ENCODE assay signal across 8 cellular contexts in genomic region chr3:196528639-196529233, GRCh38. TPM values are rescaled to one million over a fixed set of nuclear protein-coding genes. Genes with fewer than 3 reads are reported as not detected.
DNase-seq lines count a peak whose midpoint lies in the region; ATAC-seq, FAIRE-seq and TF ChIP-seq lines count a peak whose summit lies in the region.

No MANE protein-coding gene starts in this region.

- 0 out of 2 replicates have a peak overlapping the region, but pooled peaks have one; percentile 3 for H3K4me3 ChIP-seq in LNCaP clone FGC (ENCODE audit: low read depth, low read length)
- H3K4me3 ChIP-seq in GM12878: peak overlapping the region; percentile 69
- peak overlapping the region; percentile 59 for H3K4me3 ChIP-seq in iPS-18a (ENCODE audit: low read length)

- RAD21 ChIA-PET in GM12878 (lab: Charles Lee; ENCODE audit: unreplicated experiment): interaction anchor here (1.0 to 2.0 kb wide), 2 partner anchors 81 to 164 kb away, joined by 3 to 4 read pairs; no protein-coding TSS in a partner anchor

- peak overlapping the region; percentile 71 for H3K9ac ChIP-seq in GM12878 (ENCODE audit: control insufficient read depth, insufficient read depth, low read length)
- peak overlapping the region; percentile 54 for H3K9ac ChIP-seq in iPS-18a (ENCODE audit: low read length)

- H3K9me3 ChIP-seq in GM12878 (replicated peaks; ENCODE audit: control insufficient read depth, insufficient read depth, low read length) (no peaks in the 10 kb centered on the region), iPS-18a (ENCODE audit: control insufficient read depth, low read depth, low read length) (no peaks in the 10 kb centered on the region)

- no peak for TF ChIP-seq EP300 in GM12878 (IDR thresholded peaks at IDR 0.05; ENCODE audit: borderline replicate concordance in 1 of 2, control insufficient read depth in 1 of 2, low read depth in 2 of 2, low read length in 2 of 2)

- H3K4me2 ChIP-seq in GM12878 (ENCODE audit: control insufficient read depth, insufficient read depth): peak overlapping the region; percentile 97

- POLR2A ChIA-PET in GM12878 (lab: Charles Lee): interaction anchor here (0.5 kb wide), 1 partner anchor 140 kb away, joined by 3 read pairs; no protein-coding TSS in a partner anchor

- peak; percentile 69 for ATAC-seq in GM21717 (IDR thresholded peaks at IDR 0.05; ENCODE audit: unreplicated experiment)
- ATAC-seq in GM12878: peak; percentile 96

- H3K4me3 Mint-ChIP-seq in T-helper 2 cell treated with Interferon-gamma antibody and Interleukin-4, amounts not matched to agents 5 μg/mL and 100 μg/mL, for 36 hours: peak overlapping the region; percentile 77

- peak; percentile 90 for DNase-seq in ELF-1 (ENCODE audit: low read depth, low spot score)
- no peak for DNase-seq in LNCaP clone FGC (ENCODE audit: low read depth)
- peak; percentile 88 for DNase-seq in T-helper 2 cell treated with Interferon-gamma antibody and Interleukin-4, amounts not matched to agents 5 μg/mL and 100 μg/mL, for 36 hours (ENCODE audit: low spot score)
- no peak for DNase-seq in GM12878 (ENCODE audit: low read depth, low spot score)
- peak; percentile 23 for DNase-seq in smooth muscle cell of the brain vasculature (ENCODE audit: low read depth, low spot score)
- no peak for DNase-seq in NCI-H2107 (lab: John Stamatoyannopoulos, UW)

- TF ChIP-seq CTCF in LNCaP clone FGC (IDR thresholded peaks at IDR 0.05; ENCODE audit: control insufficient read depth, extremely low read depth, insufficient read depth): peak; percentile 47
- TF ChIP-seq CTCF in GM12878 (IDR thresholded peaks at IDR 0.05 in 2 of 3, conservative IDR thresholded peaks at IDR 0.05 in 1 of 3; ENCODE audit: control insufficient read depth in 2 of 3, extremely low read depth in 1 of 3, insufficient read depth in 1 of 3, low read depth in 3 of 3, low read length in 3 of 3): peak; percentile 49 to 84 (median 53); a peak in 5 of 6 replicates

- WGBS in GM12878 (ENCODE audit: insufficient coverage, insufficient replicate concordance, low lambda C conversion rate, missing lambda C conversion rate): under 1% methylated on average over 46 of the region's 52 CpGs

- no peaks in the 10 kb centered on the region for H3K27me3 Mint-ChIP-seq in T-helper 2 cell treated with Interferon-gamma antibody and Interleukin-4, amounts not matched to agents 5 μg/mL and 100 μg/mL, for 36 hours (ENCODE audit: low read depth)

- peak; percentile 94 for TF ChIP-seq POLR2A in GM12878 (IDR thresholded peaks at IDR 0.05; ENCODE audit: low read depth, low read length)

- intact Hi-C loops in GM12878 (cut with micrococcal nuclease; ENCODE audit: unreplicated experiment): loop anchor here (2.0 kb wide), 1 partner anchor 156 kb away; no protein-coding TSS in a partner anchor

- peak overlapping the region; percentile 96 for H3K27ac ChIP-seq in GM12878 (ENCODE audit: control insufficient read depth, insufficient read depth)
- H3K27ac ChIP-seq in iPS-18a (ENCODE audit: low read length): no peak overlapping the region

- H3K27me3 ChIP-seq in GM12878 (replicated peaks in 1 of 2; ENCODE audit: control insufficient read depth in 2 of 2, insufficient read depth in 2 of 2, low read length in 1 of 2): no peaks in the 10 kb centered on the region
- H3K27me3 ChIP-seq in iPS-18a (ENCODE audit: control insufficient read depth, insufficient read depth, low read length): no peaks in the 10 kb centered on the region

- CTCF ChIA-PET in GM12878 (lab: Yijun Ruan, JAX): interaction anchor here (0.8 to 2.1 kb wide), 6 partner anchors 10 to 87 kb away, joined by 3 to 9 read pairs (median 4); no protein-coding TSS in a partner anchor

- in situ Hi-C loops in GM12878 (cut with MboI): no loop called here

- H3K4me1 ChIP-seq in GM12878 (ENCODE audit: control insufficient read depth, insufficient read depth, low read length): peaks cover 13% of the 10 kb centered on the region
- H3K4me1 ChIP-seq in iPS-18a (ENCODE audit: control insufficient read depth, low read depth, low read length): peaks cover 5% of the 10 kb centered on the region

- peak overlapping the region; percentile 93 for H3K27ac Mint-ChIP-seq in T-helper 2 cell treated with Interferon-gamma antibody and Interleukin-4, amounts not matched to agents 5 μg/mL and 100 μg/mL, for 36 hours

- H2AFZ ChIP-seq in GM12878 (ENCODE audit: control insufficient read depth, low read depth, low read length): peak overlapping the region; percentile 74

- H4K20me1 ChIP-seq in GM12878 (ENCODE audit: control insufficient read depth, insufficient read depth): no peaks in the 10 kb centered on the region

- FAIRE-seq in GM12878 (lab: Jason Lieb, UNC): no peak

- no peaks in the 10 kb centered on the region for H3K36me3 ChIP-seq in GM12878 (ENCODE audit: control insufficient read depth in 2 of 2, insufficient read depth in 2 of 2, low read length in 1 of 2)
- no peaks in the 10 kb centered on the region for H3K36me3 ChIP-seq in iPS-18a (ENCODE audit: control insufficient read depth, low read depth, low read length)

- no peaks in the 10 kb centered on the region for H3K79me2 ChIP-seq in GM12878 (ENCODE audit: control insufficient read depth, insufficient read depth, low read length)

- no TSS peak for BruUV-seq in GM12878 (replicated peaks; lab: Mats Ljungman, UMichigan)

- peak; percentile 48 for TF ChIP-seq RAD21 in GM12878 (IDR thresholded peaks at IDR 0.05; ENCODE audit: insufficient read depth, low read depth, low read length)

- peaks cover 7% of the 10 kb centered on the region for H3K36me3 Mint-ChIP-seq in T-helper 2 cell treated with Interferon-gamma antibody and Interleukin-4, amounts not matched to agents 5 μg/mL and 100 μg/mL, for 36 hours (ENCODE audit: low read depth)

- SMC1A ChIA-PET in GM12878 (lab: Charles Lee; ENCODE audit: uncharacterized antibody, unreplicated experiment): interaction anchor here (0.6 kb wide), 1 partner anchor 86 kb away, joined by 3 read pairs; no protein-coding TSS in a partner anchor

- H3K4me1 Mint-ChIP-seq in T-helper 2 cell treated with Interferon-gamma antibody and Interleukin-4, amounts not matched to agents 5 μg/mL and 100 μg/mL, for 36 hours (ENCODE audit: low read depth): peaks cover 16% of the 10 kb centered on the region

- peaks cover 7% of the 10 kb centered on the region for H3K9me3 Mint-ChIP-seq in T-helper 2 cell treated with Interferon-gamma antibody and Interleukin-4, amounts not matched to agents 5 μg/mL and 100 μg/mL, for 36 hours

RNA-seq across cellular contexts. Expression of gene SMCO1, which starts 13.6 kb away (rescaled TPM):
- not detected in 2 replicates for total RNA-seq in GM12878 (2013; cell fraction: nucleolus; rRNA removed)
- total RNA-seq in GM12878 (2014; rRNA removed) (not detected in 2 replicates), GM12878 (2014; rRNA removed; fragmentation: Illumina TruSeq; extraction: Trizol) (not detected in 2 replicates), GM12878 (2021) (not detected in 2 replicates)
- not detected for polyA plus RNA-seq in GM12878 (2011; ENCODE audit: low read depth)
- polyA plus RNA-seq in GM12878 (2011; rRNA removed) (not detected in 2 replicates), GM12878 (2014; fragmentation: Illumina TruSeq; extraction: Trizol) (not detected in 2 replicates), GM12878 (2014; fragmentation: Nextera tagmentation; extraction: Ambion mirVana) (under 1 TPM in 1 of 2 experiments, not detected in 1; 0.05 TPM), GM12878 (2014; rRNA removed) (not detected in 2 replicates), GM12878 (2016; fragmentation: Nextera tagmentation; extraction: Ambion mirVana) (not detected)
- polyA plus RNA-seq in GM12878 (2011; cell fraction: cytosol; rRNA removed): not detected in 2 replicates
- not detected in 2 replicates for polyA plus RNA-seq in GM12878 (2011; cell fraction: nucleus; rRNA removed)
- not detected in 2 replicates for polyA plus RNA-seq in GM12878 (2012)
- not detected in 2 replicates for polyA minus RNA-seq in GM12878 (2011; rRNA and poly(A)+ RNA removed)
- polyA minus RNA-seq in GM12878 (2011; cell fraction: cytosol; rRNA and poly(A)+ RNA removed): not detected in 2 replicates
- polyA minus RNA-seq in GM12878 (2011; cell fraction: nucleus; rRNA and poly(A)+ RNA removed): not detected in 2 replicates

RNA-seq across cellular contexts. Expression of gene RNF168, which starts 25.2 kb away (rescaled TPM):
- 143 and 148 TPM in 2 replicates for total RNA-seq in GM12878 (2013; cell fraction: nucleolus; rRNA removed)
- total RNA-seq in GM12878 (2014; rRNA removed) (28.5 and 32.1 TPM in 2 replicates), GM12878 (2014; rRNA removed; fragmentation: Illumina TruSeq; extraction: Trizol) (43.4 and 43.9 TPM in 2 replicates), GM12878 (2021) (47.5 and 47.7 TPM in 2 replicates)
- 31.2 TPM for polyA plus RNA-seq in GM12878 (2011; ENCODE audit: low read depth)
- polyA plus RNA-seq in GM12878 (2011; rRNA removed) (12.7 and 12.8 TPM in 2 replicates), GM12878 (2014; fragmentation: Illumina TruSeq; extraction: Trizol) (21.0 and 23.7 TPM in 2 replicates), GM12878 (2014; fragmentation: Nextera tagmentation; extraction: Ambion mirVana) (10 to 100 TPM; 17.5 to 18.4 TPM), GM12878 (2014; rRNA removed) (12.8 and 14.2 TPM in 2 replicates), GM12878 (2016; fragmentation: Nextera tagmentation; extraction: Ambion mirVana) (10 to 100 TPM; 37.0 to 46.9 TPM)
- polyA plus RNA-seq in GM12878 (2011; cell fraction: cytosol; rRNA removed): 11.6 and 14.8 TPM in 2 replicates
- polyA plus RNA-seq in GM12878 (2011; cell fraction: nucleus; rRNA removed): 10.8 and 13.5 TPM in 2 replicates
- polyA plus RNA-seq in GM12878 (2012): 32.3 and 35.3 TPM in 2 replicates
- polyA minus RNA-seq in GM12878 (2011; rRNA and poly(A)+ RNA removed): 59.8 and 71.2 TPM in 2 replicates
- 23.8 and 28.9 TPM in 2 replicates for polyA minus RNA-seq in GM12878 (2011; cell fraction: cytosol; rRNA and poly(A)+ RNA removed)
- polyA minus RNA-seq in GM12878 (2011; cell fraction: nucleus; rRNA and poly(A)+ RNA removed): 27.4 and 38.8 TPM in 2 replicates

RNA-seq across cellular contexts. Expression of gene WDR53, which starts 39.6 kb away (rescaled TPM):
- total RNA-seq in GM12878 (2013; cell fraction: nucleolus; rRNA removed): 6.2 and 6.4 TPM in 2 replicates
- total RNA-seq in GM12878 (2014; rRNA removed): 8.9 and 10.4 TPM in 2 replicates
- total RNA-seq in GM12878 (2014; rRNA removed; fragmentation: Illumina TruSeq; extraction: Trizol): 14.5 and 15.8 TPM in 2 replicates
- 11.5 and 16.0 TPM in 2 replicates for total RNA-seq in GM12878 (2021)
- polyA plus RNA-seq in GM12878 (2011; ENCODE audit: low read depth): 9.7 TPM
- polyA plus RNA-seq in GM12878 (2011; rRNA removed): 7.7 and 14.0 TPM in 2 replicates
- 5.0 and 5.5 TPM in 2 replicates for polyA plus RNA-seq in GM12878 (2011; cell fraction: cytosol; rRNA removed)
- 4.1 and 6.7 TPM in 2 replicates for polyA plus RNA-seq in GM12878 (2011; cell fraction: nucleus; rRNA removed)
- 7.8 and 11.0 TPM in 2 replicates for polyA plus RNA-seq in GM12878 (2012)
- polyA plus RNA-seq in GM12878 (2014; fragmentation: Illumina TruSeq; extraction: Trizol): 16.9 and 26.7 TPM in 2 replicates
- polyA plus RNA-seq in GM12878 (2014; fragmentation: Nextera tagmentation; extraction: Ambion mirVana): 10 to 100 TPM; 17.4 to 18.4 TPM
- 12.7 and 14.2 TPM in 2 replicates for polyA plus RNA-seq in GM12878 (2014; rRNA removed)
- 10 to 100 TPM; 18.9 to 20.3 TPM for polyA plus RNA-seq in GM12878 (2016; fragmentation: Nextera tagmentation; extraction: Ambion mirVana)
- 5.7 and 7.4 TPM in 2 replicates for polyA minus RNA-seq in GM12878 (2011; rRNA and poly(A)+ RNA removed)
- polyA minus RNA-seq in GM12878 (2011; cell fraction: cytosol; rRNA and poly(A)+ RNA removed): 1.6 and 3.1 TPM in 2 replicates
- 1.8 and 1.9 TPM in 2 replicates for polyA minus RNA-seq in GM12878 (2011; cell fraction: nucleus; rRNA and poly(A)+ RNA removed)

RNA-seq across cellular contexts. Expression of gene FBXO45, which starts 39.7 kb away (rescaled TPM):
- 10.8 and 11.8 TPM in 2 replicates for total RNA-seq in GM12878 (2013; cell fraction: nucleolus; rRNA removed)
- total RNA-seq in GM12878 (2014; rRNA removed) (12.6 and 16.1 TPM in 2 replicates), GM12878 (2014; rRNA removed; fragmentation: Illumina TruSeq; extraction: Trizol) (17.3 and 17.5 TPM in 2 replicates), GM12878 (2021) (14.5 and 15.0 TPM in 2 replicates)
- 6.1 TPM for polyA plus RNA-seq in GM12878 (2011; ENCODE audit: low read depth)
- polyA plus RNA-seq in GM12878 (2011; rRNA removed) (16.0 and 25.2 TPM in 2 replicates), GM12878 (2014; fragmentation: Illumina TruSeq; extraction: Trizol) (16.6 and 19.8 TPM in 2 replicates), GM12878 (2014; fragmentation: Nextera tagmentation; extraction: Ambion mirVana) (10 to 100 TPM in 1 of 2 experiments, 1 to 10 TPM in 1; 7.5 to 10.0 TPM), GM12878 (2014; rRNA removed) (9.3 and 11.0 TPM in 2 replicates), GM12878 (2016; fragmentation: Nextera tagmentation; extraction: Ambion mirVana) (1 to 10 TPM; 4.0 TPM)
- 4.5 and 5.1 TPM in 2 replicates for polyA plus RNA-seq in GM12878 (2011; cell fraction: cytosol; rRNA removed)
- 2.9 and 3.8 TPM in 2 replicates for polyA plus RNA-seq in GM12878 (2011; cell fraction: nucleus; rRNA removed)
- 8.4 and 8.9 TPM in 2 replicates for polyA plus RNA-seq in GM12878 (2012)
- polyA minus RNA-seq in GM12878 (2011; rRNA and poly(A)+ RNA removed): 7.7 and 8.3 TPM in 2 replicates
- 3.6 and 4.4 TPM in 2 replicates for polyA minus RNA-seq in GM12878 (2011; cell fraction: cytosol; rRNA and poly(A)+ RNA removed)
- 1.2 and 2.4 TPM in 2 replicates for polyA minus RNA-seq in GM12878 (2011; cell fraction: nucleus; rRNA and poly(A)+ RNA removed)

Comparison
In these comparisons a context has a peak if more than half of its experiments do, and no peak if none do; other contexts are left out.
1. DNase-seq: peak in ELF-1 (single experiment), T-helper 2 cell treated with Interferon-gamma antibody and Interleukin-4, amounts not matched to agents 5 μg/mL and 100 μg/mL, for 36 hours (single experiment) and smooth muscle cell of the brain vasculature (single experiment); none in LNCaP clone FGC (single experiment), GM12878 (single experiment) and NCI-H2107 (single experiment).
2. H3K4me3 ChIP-seq: peak in every context shown above with its lines; median percentile 69 in GM12878; 59 in iPS-18a; 3 in LNCaP clone FGC.